ENCODE assay signal across 21 cellular contexts in the genomic region with DNA sequence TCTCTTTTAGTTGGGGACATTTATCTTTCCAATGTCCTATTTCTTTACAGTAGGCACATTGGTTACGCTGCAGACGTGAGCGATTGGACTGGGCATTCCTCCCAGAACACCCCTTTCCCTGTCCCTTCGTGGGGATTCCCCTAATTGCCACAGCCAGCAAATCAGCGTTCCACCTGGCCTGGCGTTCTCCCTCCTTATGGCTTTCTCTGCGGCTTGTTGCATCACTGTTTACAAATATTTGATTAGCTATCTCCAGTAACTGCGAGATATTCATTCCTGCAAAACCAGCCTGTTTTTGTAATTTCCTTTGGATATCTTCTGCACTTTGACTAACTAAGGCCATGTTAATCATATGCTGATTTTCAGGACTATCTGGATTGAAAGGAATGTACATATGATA.
"Had no signal": no experiment of that assay in that cellular context is flagged by ENCODE, and none has a peak within 500 bp of the region (broad histone marks: within the 10 kb centered on the region; RNA-seq: fewer than 3 reads in every experiment).

No MANE protein-coding gene starts in this region.

- H3K27ac Mint-ChIP-seq: endodermal cell; immature natural killer cell; naive thymus-derived CD8-positive, alpha-beta T cell; stimulated activated memory B cell treated with anti-CD40 and anti-IgM and Interleukin-4, amounts not matched to agents 10 μg/mL and 1 μg/mL and 100 μg/mL, for 72 hours; stimulated activated naive CD8-positive, alpha-beta T cell treated with anti-CD3 and anti-CD28 coated beads, Interleukin-15, Interleukin-2, amounts not matched to agents 100 ng/mL and 50 ng/mL, for 24 hours had no signal

- H3K4me3 Mint-ChIP-seq: endodermal cell; immature natural killer cell; naive thymus-derived CD8-positive, alpha-beta T cell; stimulated activated memory B cell treated with anti-CD40 and anti-IgM and Interleukin-4, amounts not matched to agents 10 μg/mL and 1 μg/mL and 100 μg/mL, for 72 hours; stimulated activated naive CD8-positive, alpha-beta T cell treated with anti-CD3 and anti-CD28 coated beads, Interleukin-15, Interleukin-2, amounts not matched to agents 100 ng/mL and 50 ng/mL, for 24 hours had no signal

- H3K4me1 Mint-ChIP-seq: immature natural killer cell had no signal

- ATAC-seq: foreskin keratinocyte; left ventricle myocardium superior; mucosa of descending colon; naive thymus-derived CD8-positive, alpha-beta T cell; psoas muscle; sciatic nerve; stimulated activated memory B cell treated with anti-CD40 and anti-IgM and Interleukin-4, amounts not matched to agents 10 μg/mL and 1 μg/mL and 100 μg/mL, for 72 hours had no signal

- H3K4me3 ChIP-seq: coronary artery, mucosa of descending colon, psoas muscle, spleen, tibial artery had no signal

- H3K27me3 Mint-ChIP-seq: naive thymus-derived CD8-positive, alpha-beta T cell; stimulated activated memory B cell treated with anti-CD40 and anti-IgM and Interleukin-4, amounts not matched to agents 10 μg/mL and 1 μg/mL and 100 μg/mL, for 72 hours; stimulated activated naive CD8-positive, alpha-beta T cell treated with anti-CD3 and anti-CD28 coated beads, Interleukin-15, Interleukin-2, amounts not matched to agents 100 ng/mL and 50 ng/mL, for 24 hours had no signal

- H3K27ac ChIP-seq: coronary artery, foreskin keratinocyte, neutrophil, psoas muscle, spleen, tibial artery had no signal

- DNase-seq: effector CD4-positive, alpha-beta T cell; endodermal cell; erythroblast; foreskin keratinocyte; immature natural killer cell; left ventricle myocardium superior; mammary epithelial cell; mucosa of descending colon; naive thymus-derived CD8-positive, alpha-beta T cell; psoas muscle; retina; spleen; stimulated activated CD4-positive, alpha-beta T cell treated with anti-CD3 and anti-CD28 coated beads, Interleukin-15, amount 100 ng/mL, for 24 hours; stimulated activated CD4-positive, alpha-beta T cell treated with anti-CD3 and anti-CD28 coated beads, Interleukin-1b, Interleukin-23, amount 100 ng/mL, for 48 hours; stimulated activated CD4-positive, alpha-beta T cell treated with anti-CD3 and anti-CD28 coated beads, Interleukin-4, amount 100 ng/mL, for 24 hours; tibial artery had no signal

- H3K36me3 ChIP-seq: neutrophil, spleen, tibial artery had no signal

- H3K4me1 ChIP-seq: foreskin keratinocyte, psoas muscle, spleen, tibial artery had no signal

- H3K9me3 Mint-ChIP-seq: stimulated activated memory B cell treated with anti-CD40 and anti-IgM and Interleukin-4, amounts not matched to agents 10 μg/mL and 1 μg/mL and 100 μg/mL, for 72 hours; stimulated activated naive CD8-positive, alpha-beta T cell treated with anti-CD3 and anti-CD28 coated beads, Interleukin-15, Interleukin-2, amounts not matched to agents 100 ng/mL and 50 ng/mL, for 24 hours had no signal

- H3K9me3 ChIP-seq: mucosa of descending colon, neutrophil, psoas muscle, spleen, tibial artery had no signal

- H3K27me3 ChIP-seq: foreskin keratinocyte, neutrophil, spleen, tibial artery had no signal

- H3K36me3 Mint-ChIP-seq: immature natural killer cell; naive thymus-derived CD8-positive, alpha-beta T cell had no signal
